Comparison of ENCODE assay signal across 12 cellular contexts in genomic region chr12:91870872-91871707, GRCh38.
A peak's percentile ranks its signal among the peaks of the same experiment; 100 is the strongest.
DNase-seq lines count a peak whose midpoint lies in the region; ATAC-seq and TF ChIP-seq lines count a peak whose summit lies in the region.
"Had no signal": no experiment of that assay in that cellular context is flagged by ENCODE, and none has a peak within 500 bp of the region (broad histone marks: within the 10 kb centered on the region; RNA-seq: fewer than 3 reads in every experiment).

No MANE protein-coding gene starts in this region.

- peaks cover 17% of the 10 kb centered on the region for H3K4me1 Mint-ChIP-seq in activated naive CD8-positive, alpha-beta T cell treated with anti-CD3 and anti-CD28 coated beads, Interleukin-2, amount 10 ng/mL, durations not matched to agents 7 days and 5 days
- peaks cover 5% of the 10 kb centered on the region for H3K4me1 Mint-ChIP-seq in nephron progenitor cell
- H3K4me1 Mint-ChIP-seq: endodermal cell had no signal

- peaks cover 2% of the 10 kb centered on the region for H3K9me3 Mint-ChIP-seq in activated naive CD8-positive, alpha-beta T cell treated with anti-CD3 and anti-CD28 coated beads, Interleukin-2, amount 10 ng/mL, durations not matched to agents 7 days and 5 days
- peaks cover 10% of the 10 kb centered on the region for H3K9me3 Mint-ChIP-seq in nephron progenitor cell
- H3K9me3 Mint-ChIP-seq: endodermal cell had no signal

- DNase-seq in DMS53 treated with DMSO at 0.1 percent for 48 hours (lab: John Stamatoyannopoulos, UW; ENCODE audit: unreplicated experiment), result peak; percentile 98
- DNase-seq in NCI-H510A (lab: John Stamatoyannopoulos, UW), result peak; percentile 18
- DNase-seq in activated naive CD8-positive, alpha-beta T cell treated with anti-CD3 and anti-CD28 coated beads, Interleukin-2, amount 10 ng/mL, durations not matched to agents 7 days and 5 days, result no peak
- DNase-seq in nephron progenitor cell, result no peak
- DNase-seq in hypothalamus (lab: John Stamatoyannopoulos, UW), result no peak
- no peak for DNase-seq in caudate nucleus (lab: John Stamatoyannopoulos, UW)
- no peak for DNase-seq in NCI-H2171 treated with DMSO at 0.1 percent for 48 hours (lab: John Stamatoyannopoulos, UW)
- DNase-seq: amygdala, endodermal cell, IMR-90, NCI-H1436 had no signal

- H3K27ac Mint-ChIP-seq in activated naive CD8-positive, alpha-beta T cell treated with anti-CD3 and anti-CD28 coated beads, Interleukin-2, amount 10 ng/mL, durations not matched to agents 7 days and 5 days, result peak overlapping the region; percentile 15
- peak overlapping the region; percentile 12 for H3K27ac Mint-ChIP-seq in nephron progenitor cell
- H3K27ac Mint-ChIP-seq: endodermal cell had no signal

- peaks cover 14% of the 10 kb centered on the region for H3K36me3 Mint-ChIP-seq in activated naive CD8-positive, alpha-beta T cell treated with anti-CD3 and anti-CD28 coated beads, Interleukin-2, amount 10 ng/mL, durations not matched to agents 7 days and 5 days
- no peaks in the 10 kb centered on the region for H3K36me3 Mint-ChIP-seq in nephron progenitor cell (ENCODE audit: low read depth)

- no peaks in the 10 kb centered on the region for H3K27me3 Mint-ChIP-seq in activated naive CD8-positive, alpha-beta T cell treated with anti-CD3 and anti-CD28 coated beads, Interleukin-2, amount 10 ng/mL, durations not matched to agents 7 days and 5 days
- no peaks in the 10 kb centered on the region for H3K27me3 Mint-ChIP-seq in nephron progenitor cell (ENCODE audit: low read depth, poor library complexity)

- POLR2A ChIA-PET in activated naive CD8-positive, alpha-beta T cell treated with anti-CD3 and anti-CD28 coated beads, Interleukin-2, amount 10 ng/mL, durations not matched to agents 7 days and 5 days (lab: Charles Lee), result interaction anchor here (0.6 kb wide), 1 partner anchor 263 kb away, joined by 3 read pairs; no protein-coding TSS in a partner anchor

- peak overlapping the region; percentile 2 for H3K4me3 Mint-ChIP-seq in activated naive CD8-positive, alpha-beta T cell treated with anti-CD3 and anti-CD28 coated beads, Interleukin-2, amount 10 ng/mL, durations not matched to agents 7 days and 5 days
- H3K4me3 Mint-ChIP-seq in nephron progenitor cell, result no peak overlapping the region
- H3K4me3 Mint-ChIP-seq: endodermal cell had no signal

- TF ChIP-seq CTCF in nephron progenitor cell (IDR thresholded peaks at IDR 0.05), result no peak

- no peak overlapping the region for H3K27ac ChIP-seq in caudate nucleus (ENCODE audit: low read depth, low read length)
- H3K27ac ChIP-seq: gastroesophageal sphincter had no signal

- peak; percentile 68 for ATAC-seq in activated naive CD8-positive, alpha-beta T cell treated with anti-CD3 and anti-CD28 coated beads, Interleukin-2, amount 10 ng/mL, durations not matched to agents 7 days and 5 days (ENCODE audit: low read depth)

Comparison
In these comparisons a context has a peak if more than half of its experiments do, and no peak if none do; other contexts are left out.
1. DNase-seq: peak in DMS53 treated with DMSO at 0.1 percent for 48 hours (single experiment) and NCI-H510A (single experiment); none in activated naive CD8-positive, alpha-beta T cell treated with anti-CD3 and anti-CD28 coated beads, Interleukin-2, amount 10 ng/mL, durations not matched to agents 7 days and 5 days (single experiment), nephron progenitor cell (single experiment), hypothalamus (0 of 51), caudate nucleus (0 of 61) and NCI-H2171 treated with DMSO at 0.1 percent for 48 hours (single experiment).